In genomic region chr14:19917243-19917642, GRCh38 we compare ENCODE assay signal across 12 cellular contexts. TPM values are rescaled to one million over a fixed set of nuclear protein-coding genes. Genes with fewer than 3 reads are reported as not detected.
"Had no signal": no experiment of that assay in that cellular context is flagged by ENCODE, and none has a peak within 500 bp of the region (broad histone marks: within the 10 kb centered on the region; RNA-seq: fewer than 3 reads in every experiment).

No MANE protein-coding gene starts in this region.

- DNase-seq: GM23248, GOT3, H7, HFFc6, IMR-90, KG1 had no signal

- H3K27ac ChIP-seq: GM23248, HL-60 had no signal

- H3K36me3 ChIP-seq: HAP-1 had no signal

- H3K9ac ChIP-seq: GM23248 had no signal

- H3K4me3 ChIP-seq: GM23248, HAP-1, K562 had no signal

- H3K4me1 ChIP-seq: HAP-1 had no signal

- H3K4me3 Mint-ChIP-seq: HFFc6 had no signal

- ATAC-seq: HCT116, K562 had no signal

- H3K27ac Mint-ChIP-seq: HFFc6 had no signal

RNA-seq across cellular contexts. Expression of gene OR4K5, which starts 3.2 kb away (rescaled TPM):
- total RNA-seq: GM23248, H4, H7, HFFc6, HT-29, IMR-90, K562 had no signal
- polyA plus RNA-seq: GM23248, IMR-90, K562 had no signal

RNA-seq across cellular contexts. Expression of gene OR4K1, which starts 13.5 kb away (rescaled TPM):
- total RNA-seq: GM23248, H4, H7, HFFc6, HT-29, IMR-90, K562 had no signal
- polyA plus RNA-seq: GM23248, IMR-90, K562 had no signal

RNA-seq across cellular contexts. Expression of gene OR4K2, which starts 42.3 kb away (rescaled TPM):
- total RNA-seq: GM23248, H4, H7, HFFc6, HT-29, IMR-90, K562 had no signal
- polyA plus RNA-seq: GM23248, IMR-90, K562 had no signal

RNA-seq across cellular contexts. Expression of gene OR4K15, which starts 58.1 kb away (rescaled TPM):
- total RNA-seq: GM23248, H4, H7, HFFc6, HT-29, IMR-90, K562 had no signal
- polyA plus RNA-seq: GM23248, IMR-90, K562 had no signal
